9 cellular contexts compared by ENCODE assay signal in the genomic region with DNA sequence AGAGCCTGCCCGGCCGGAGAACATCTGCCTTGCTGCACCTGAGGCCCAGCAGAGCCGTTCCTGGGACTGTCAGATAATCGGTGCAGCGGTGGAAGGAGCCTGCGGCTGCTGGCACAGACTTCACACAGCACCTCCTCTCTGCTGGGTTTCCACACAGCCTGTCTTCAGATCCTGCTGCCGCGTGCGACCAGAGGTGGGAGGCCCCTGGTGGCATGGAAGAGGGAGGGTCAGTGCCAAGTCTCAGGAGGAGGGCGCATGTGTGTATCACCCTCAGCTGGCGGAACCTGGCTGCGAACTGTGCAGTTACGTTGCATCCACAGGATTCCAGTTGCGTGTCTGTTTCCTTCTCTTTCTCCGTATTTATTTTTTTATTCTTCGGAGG. TPM values are rescaled to one million over a fixed set of nuclear protein-coding genes. Genes with fewer than 3 reads are reported as not detected.
DNase-seq lines count a peak whose midpoint lies in the region; ATAC-seq and TF ChIP-seq lines count a peak whose summit lies in the region.
"Had no signal": no experiment of that assay in that cellular context is flagged by ENCODE, and none has a peak within 500 bp of the region (broad histone marks: within the 10 kb centered on the region; RNA-seq: fewer than 3 reads in every experiment).

No MANE protein-coding gene starts in this region.

- dilution Hi-C loops in mammary epithelial cell (cut with HindIII; ENCODE audit: low sequenced_read_pairs) = no loop called here

- no TSS peak for BruUV-seq in mammary epithelial cell (replicated peaks; lab: Mats Ljungman, UMichigan)

- H3K27ac ChIP-seq in mammary epithelial cell (ENCODE audit: insufficient read depth, low read depth, low read length) = no peak overlapping the region
- H3K27ac ChIP-seq in breast epithelium = no peak overlapping the region
- H3K27ac ChIP-seq in suprapubic skin = no peak overlapping the region
- H3K27ac ChIP-seq: parathyroid adenoma had no signal

- H3K9ac ChIP-seq in mammary epithelial cell (ENCODE audit: insufficient read depth, low read length) = no peak overlapping the region
- H3K9ac ChIP-seq: parathyroid adenoma had no signal

- 53% methylated on average over 13 of the region's 16 CpGs for WGBS in mammary epithelial cell (ENCODE audit: low coverage, missing lambda C conversion rate)
- 62% methylated on average over 16 of the region's 16 CpGs for WGBS in suprapubic skin

- H3K36me3 ChIP-seq in mammary epithelial cell (ENCODE audit: insufficient read depth, low read length) = no peaks in the 10 kb centered on the region
- H3K36me3 ChIP-seq in breast epithelium = no peaks in the 10 kb centered on the region
- H3K36me3 ChIP-seq in suprapubic skin = no peaks in the 10 kb centered on the region

- H2AFZ ChIP-seq in mammary epithelial cell (ENCODE audit: low read depth, low read length) = no peak overlapping the region
- H2AFZ ChIP-seq: parathyroid adenoma had no signal

- H3K4me3 ChIP-seq in mammary epithelial cell (replicated peaks in 1 of 3; ENCODE audit: insufficient read depth in 1 of 3, low read depth in 2 of 3, low read length in 3 of 3) = peak overlapping the region in 1 of 3 experiments; percentile 17
- H3K4me3 ChIP-seq in breast epithelium = no peak overlapping the region
- no peak overlapping the region for H3K4me3 ChIP-seq in suprapubic skin

- H3K4me3 Mint-ChIP-seq in central memory CD8-positive, alpha-beta T cell = peak overlapping the region; percentile 89
- H3K4me3 Mint-ChIP-seq in stimulated activated naive B cell treated with anti-CD40 and anti-IgM and Interleukin-4, amounts not matched to agents 10 μg/mL and 1 μg/mL and 100 μg/mL, for 72 hours = peak overlapping the region in 1 of 2 donors; percentile 34

- TF ChIP-seq POLR2A in breast epithelium (IDR thresholded peaks at IDR 0.05) (no peak), suprapubic skin (IDR thresholded peaks at IDR 0.05) (no peak)

- no peaks in the 10 kb centered on the region for H3K27me3 ChIP-seq in mammary epithelial cell (ENCODE audit: insufficient read depth, low read length)
- H3K27me3 ChIP-seq in breast epithelium = no peaks in the 10 kb centered on the region
- no peaks in the 10 kb centered on the region for H3K27me3 ChIP-seq in suprapubic skin

- ATAC-seq in central memory CD8-positive, alpha-beta T cell (replicated peaks; ENCODE audit: extremely low read depth, poor library complexity, severe bottlenecking) = no peak
- no peak for ATAC-seq in stimulated activated naive B cell treated with anti-CD40 and anti-IgM and Interleukin-4, amounts not matched to agents 10 μg/mL and 1 μg/mL and 100 μg/mL, for 72 hours (replicated peaks)
- no peak for ATAC-seq in GM19397 (IDR thresholded peaks at IDR 0.05; ENCODE audit: unreplicated experiment)

- intact Hi-C loops in mammary epithelial cell (cut with micrococcal nuclease) (no loop called here), breast epithelium (cut with DNase I; ENCODE audit: low total_unique reads) (no loop called here)

- no peaks in the 10 kb centered on the region for H3K9me3 ChIP-seq in mammary epithelial cell (replicated peaks; ENCODE audit: insufficient read depth, low read length)
- H3K9me3 ChIP-seq in breast epithelium = no peaks in the 10 kb centered on the region
- no peaks in the 10 kb centered on the region for H3K9me3 ChIP-seq in suprapubic skin

- no peak for TF ChIP-seq EP300 in suprapubic skin (IDR thresholded peaks at IDR 0.05)

- peaks cover 57% of the 10 kb centered on the region for H3K4me1 Mint-ChIP-seq in central memory CD8-positive, alpha-beta T cell
- H3K4me1 Mint-ChIP-seq in stimulated activated naive B cell treated with anti-CD40 and anti-IgM and Interleukin-4, amounts not matched to agents 10 μg/mL and 1 μg/mL and 100 μg/mL, for 72 hours = peaks cover 46 to 74% of the 10 kb centered on the region in 2 donors

- H3K4me1 ChIP-seq in mammary epithelial cell (ENCODE audit: insufficient read depth, low read length) (peaks cover 37% of the 10 kb centered on the region), breast epithelium (peaks cover 0 to 6% of the 10 kb centered on the region in 2 donors), suprapubic skin (peaks cover 22% of the 10 kb centered on the region)
- H3K4me1 ChIP-seq: parathyroid adenoma had no signal

- in situ Hi-C loops in mammary epithelial cell (cut with MboI; ENCODE audit: low sequenced_read_pairs in 2 of 2) = no loop called here

- H3K79me2 ChIP-seq in mammary epithelial cell (ENCODE audit: insufficient read depth, low read length) = peaks cover 34% of the 10 kb centered on the region
- H3K79me2 ChIP-seq: parathyroid adenoma had no signal

- peaks cover 17% of the 10 kb centered on the region for H3K36me3 Mint-ChIP-seq in central memory CD8-positive, alpha-beta T cell (ENCODE audit: insufficient read depth)
- H3K36me3 Mint-ChIP-seq in stimulated activated naive B cell treated with anti-CD40 and anti-IgM and Interleukin-4, amounts not matched to agents 10 μg/mL and 1 μg/mL and 100 μg/mL, for 72 hours = peaks cover 22 to 29% of the 10 kb centered on the region in 2 donors

- H4K20me1 ChIP-seq in mammary epithelial cell (ENCODE audit: insufficient read depth, low read length) = no peaks in the 10 kb centered on the region

- TF ChIP-seq CTCF in mammary epithelial cell (conservative IDR thresholded peaks at IDR 0.05 in 1 of 2, IDR thresholded peaks at IDR 0.05 in 1 of 2; ENCODE audit: extremely low read depth in 1 of 2, insufficient read depth in 1 of 2, low read depth in 1 of 2, low read length in 2 of 2) (no peak), breast epithelium (IDR thresholded peaks at IDR 0.05) (no peak), suprapubic skin (IDR thresholded peaks at IDR 0.05) (no peak)

- CTCF ChIA-PET in mammary epithelial cell (lab: Charles Lee; ENCODE audit: low non-redundant PET) = no interaction called here

- H3K27me3 Mint-ChIP-seq in central memory CD8-positive, alpha-beta T cell = no peaks in the 10 kb centered on the region
- no peaks in the 10 kb centered on the region for H3K27me3 Mint-ChIP-seq in stimulated activated naive B cell treated with anti-CD40 and anti-IgM and Interleukin-4, amounts not matched to agents 10 μg/mL and 1 μg/mL and 100 μg/mL, for 72 hours

- H3K9me3 Mint-ChIP-seq in central memory CD8-positive, alpha-beta T cell = no peaks in the 10 kb centered on the region
- no peaks in the 10 kb centered on the region for H3K9me3 Mint-ChIP-seq in stimulated activated naive B cell treated with anti-CD40 and anti-IgM and Interleukin-4, amounts not matched to agents 10 μg/mL and 1 μg/mL and 100 μg/mL, for 72 hours

- peak overlapping the region; percentile 52 for H3K4me2 ChIP-seq in mammary epithelial cell (ENCODE audit: insufficient read depth, low read depth, low read length)

- H3K27ac Mint-ChIP-seq in central memory CD8-positive, alpha-beta T cell (ENCODE audit: low read depth) = peak overlapping the region; percentile 67
- H3K27ac Mint-ChIP-seq in stimulated activated naive B cell treated with anti-CD40 and anti-IgM and Interleukin-4, amounts not matched to agents 10 μg/mL and 1 μg/mL and 100 μg/mL, for 72 hours = no peak overlapping the region

- DNase-seq in mammary epithelial cell (no peak), breast epithelium (ENCODE audit: low spot score in 2 of 2) (no peak), NCI-H526 treated with DMSO at 0.1 percent for 48 hours (lab: John Stamatoyannopoulos, UW) (peak; percentile 31), suprapubic skin (ENCODE audit: low spot score in 2 of 2) (peak; percentile 53 to 58), NCI-H2029 (lab: John Stamatoyannopoulos, UW) (no peak)
- DNase-seq in central memory CD8-positive, alpha-beta T cell (ENCODE audit: low spot score in 2 of 2) = no peak
- no peak for DNase-seq in stimulated activated naive B cell treated with anti-CD40 and anti-IgM and Interleukin-4, amounts not matched to agents 10 μg/mL and 1 μg/mL and 100 μg/mL, for 72 hours

RNA-seq across cellular contexts. Expression of a gene that starts 3.3 kb away (rescaled TPM):
- total RNA-seq in mammary epithelial cell (1 to 10 TPM; 1.7 to 4.9 TPM), breast epithelium (under 1 TPM; 0.66 to 0.88 (median 0.80) TPM), suprapubic skin (1 to 10 TPM; 3.5 to 6.9 (median 5.5) TPM)
- polyA plus RNA-seq in mammary epithelial cell = 2.6 TPM
- polyA minus RNA-seq in mammary epithelial cell = 10.1 TPM

RNA-seq across cellular contexts. Expression of a gene that starts 45.8 kb away (rescaled TPM):
- total RNA-seq in mammary epithelial cell = 100 to 1,000 TPM in 1 of 2 donors, 10 to 100 TPM in 1; 93.5 to 131 TPM
- 114 TPM for polyA plus RNA-seq in mammary epithelial cell
- 127 TPM for polyA minus RNA-seq in mammary epithelial cell
- total RNA-seq in breast epithelium = 10 to 100 TPM; 49.2 to 61.9 (median 56.6) TPM
- 10 to 100 TPM; 52.3 to 59.9 (median 57.7) TPM for total RNA-seq in suprapubic skin

Comparison
In these comparisons a context has a peak if more than half of its experiments do, and no peak if none do; other contexts are left out.
1. DNase-seq: peak in NCI-H526 treated with DMSO at 0.1 percent for 48 hours (single experiment) and suprapubic skin (2 of 2); none in mammary epithelial cell (single experiment), breast epithelium (0 of 2), central memory CD8-positive, alpha-beta T cell (0 of 2), stimulated activated naive B cell treated with anti-CD40 and anti-IgM and Interleukin-4, amounts not matched to agents 10 μg/mL and 1 μg/mL and 100 μg/mL, for 72 hours (single experiment) and NCI-H2029 (single experiment).